Comparison of ENCODE assay signal across 8 cellular contexts in genomic region chr1:92832537-92833160, GRCh38. TPM values are rescaled to one million over a fixed set of nuclear protein-coding genes. Genes with fewer than 3 reads are reported as not detected.
DNase-seq lines count a peak whose midpoint lies in the region; ATAC-seq and TF ChIP-seq lines count a peak whose summit lies in the region.

No MANE protein-coding gene starts in this region.

- peak in 1 of 2 donors; percentile 38 for DNase-seq in cardiac fibroblast (ENCODE audit: low read depth in 2 of 2)
- no peak for DNase-seq in lower lobe of right lung
- no peak for DNase-seq in type B pancreatic cell (ENCODE audit: extremely low spot score, unreplicated experiment)
- no peak for DNase-seq in islet precursor cell
- no peak for DNase-seq in omental fat pad (ENCODE audit: low spot score)

- H3K9me3 Mint-ChIP-seq in type B pancreatic cell, result no peaks in the 10 kb centered on the region

- ATAC-seq in lower lobe of right lung (peak; percentile 4 to 30), GM18868 (IDR thresholded peaks at IDR 0.05; ENCODE audit: unreplicated experiment) (no peak), omental fat pad (ENCODE audit: low FRiP score) (no peak)

- H3K27ac ChIP-seq in HUES6 (ENCODE audit: low read depth, low read length) (peak overlapping the region; percentile 94), lower lobe of right lung (peak overlapping the region; percentile 93)

- H3K4me3 Mint-ChIP-seq in type B pancreatic cell, result peak overlapping the region; percentile 97

- intact Hi-C loops in lower lobe of right lung (cut with DNase I), result no loop called here

- H3K9me3 ChIP-seq in HUES6 (ENCODE audit: control insufficient read depth, insufficient read depth, low read depth, low read length), result no peaks in the 10 kb centered on the region
- H3K9me3 ChIP-seq in lower lobe of right lung, result no peaks in the 10 kb centered on the region

- peak overlapping the region; percentile 99 for H3K27ac Mint-ChIP-seq in type B pancreatic cell

- H3K9ac ChIP-seq in HUES6 (ENCODE audit: low read length), result peak overlapping the region; percentile 97

- H3K36me3 ChIP-seq in HUES6 (ENCODE audit: control insufficient read depth, insufficient read depth, low read length) (peaks cover 54% of the 10 kb centered on the region), lower lobe of right lung (peaks cover 43% of the 10 kb centered on the region)

- no peak for TF ChIP-seq CTCF in cardiac fibroblast (IDR thresholded peaks at IDR 0.05; ENCODE audit: low read depth, low read length)
- no peak for TF ChIP-seq CTCF in lower lobe of right lung (IDR thresholded peaks at IDR 0.05)
- TF ChIP-seq CTCF in type B pancreatic cell (conservative IDR thresholded peaks at IDR 0.05), result no peak
- TF ChIP-seq CTCF in omental fat pad (IDR thresholded peaks at IDR 0.05), result no peak

- H3K4me1 ChIP-seq in HUES6 (ENCODE audit: control insufficient read depth, insufficient read depth, low read length) (peaks cover 7% of the 10 kb centered on the region), lower lobe of right lung (peaks cover 44% of the 10 kb centered on the region)

- H3K27me3 Mint-ChIP-seq in type B pancreatic cell, result no peaks in the 10 kb centered on the region

- H3K4me3 ChIP-seq in GM08714 (ENCODE audit: low read length) (peak overlapping the region; percentile 95), HUES6 (ENCODE audit: low read depth, low read length) (peak overlapping the region; percentile 91), cardiac fibroblast (replicated peaks in 1 of 2; ENCODE audit: low read depth in 2 of 2, low read length in 2 of 2) (peak overlapping the region; percentile 98), lower lobe of right lung (peak overlapping the region; percentile 88)

- H3K27me3 ChIP-seq in HUES6 (ENCODE audit: control insufficient read depth, insufficient read depth, low read length), result no peaks in the 10 kb centered on the region
- H3K27me3 ChIP-seq in lower lobe of right lung (ENCODE audit: low read depth), result no peaks in the 10 kb centered on the region

- peaks cover 27% of the 10 kb centered on the region for H3K4me1 Mint-ChIP-seq in type B pancreatic cell (ENCODE audit: unreplicated experiment)

- H3K36me3 Mint-ChIP-seq in type B pancreatic cell, result peaks cover 52% of the 10 kb centered on the region

RNA-seq across cellular contexts. Expression of gene RPL5, which starts 0.8 kb away (rescaled TPM):
- total RNA-seq in lower lobe of right lung (713 TPM), type B pancreatic cell (ENCODE audit: low replicate concordance) (1,339 and 1,496 TPM in 2 replicates), omental fat pad (1,000 to 10,000 TPM; 1,480 to 1,916 (median 1,561) TPM)

RNA-seq across cellular contexts. Expression of gene EVI5, which starts 47.7 kb away (rescaled TPM):
- 48.5 TPM for total RNA-seq in lower lobe of right lung
- total RNA-seq in type B pancreatic cell (ENCODE audit: low replicate concordance), result 23.6 and 29.6 TPM in 2 replicates
- total RNA-seq in omental fat pad, result 10 to 100 TPM; 25.9 to 38.3 (median 30.7) TPM

Comparison
In these comparisons a context has a peak if more than half of its experiments do, and no peak if none do; other contexts are left out.
1. ATAC-seq: peak in lower lobe of right lung (2 of 2); none in GM18868 (single experiment) and omental fat pad (single experiment).
2. Peak in every context shown above with its lines, with median percentiles within 50 percentile points of each other: H3K4me3 ChIP-seq.